13 cellular contexts compared by ENCODE assay signal in genomic region chr11:73972187-73972586, GRCh38. TPM values are rescaled to one million over a fixed set of nuclear protein-coding genes. Genes with fewer than 3 reads are reported as not detected.
DNase-seq lines count a peak whose midpoint lies in the region; ATAC-seq lines count a peak whose summit lies in the region.
"Had no signal": no experiment of that assay in that cellular context is flagged by ENCODE, and none has a peak within 500 bp of the region (broad histone marks: within the 10 kb centered on the region; RNA-seq: fewer than 3 reads in every experiment).

No MANE protein-coding gene starts in this region.

- 86% methylated on average over 1 of the region's 1 CpG for WGBS in right cardiac atrium

- no peak overlapping the region for H3K27ac ChIP-seq in right cardiac atrium (ENCODE audit: low read length)
- H3K27ac ChIP-seq: A549 had no signal

- H3K27me3 ChIP-seq in right cardiac atrium (ENCODE audit: control insufficient read depth, insufficient read depth) = no peaks in the 10 kb centered on the region

- no peaks in the 10 kb centered on the region for H3K9me3 ChIP-seq in right cardiac atrium (ENCODE audit: control insufficient read depth, low read length)
- H3K9me3 ChIP-seq: A549 had no signal

- intact Hi-C loops in activated CD4-positive, alpha-beta T cell treated with anti-CD3 and anti-CD28 coated beads for 36 hours (cut with DNase I, micrococcal nuclease) = no loop called here
- intact Hi-C loops in right cardiac atrium (cut with DNase I) = no loop called here

- H3K36me3 Mint-ChIP-seq in activated CD4-positive, alpha-beta T cell treated with anti-CD3 and anti-CD28 coated beads for 36 hours (ENCODE audit: low read depth) = peaks cover 31% of the 10 kb centered on the region
- peaks cover 35% of the 10 kb centered on the region for H3K36me3 Mint-ChIP-seq in activated T-helper 17 cell treated with anti-CD3 and anti-CD28 coated beads, Interleukin-2, amount 50 U/mL, for 72 hours (ENCODE audit: low read depth)
- peaks cover 19% of the 10 kb centered on the region for H3K36me3 Mint-ChIP-seq in natural killer cell treated with Interleukin-12 subunit alpha and Interleukin-12 subunit beta and Interleukin-15 and Interleukin-18, amount 100 ng/mL, for 72 hours

- no peaks in the 10 kb centered on the region for H3K4me1 ChIP-seq in right cardiac atrium (ENCODE audit: control insufficient read depth, insufficient read depth, low read length)

- CTCF ChIA-PET in activated CD4-positive, alpha-beta T cell treated with anti-CD3 and anti-CD28 coated beads for 36 hours (lab: Charles Lee) = interaction anchor here (0.9 to 1.2 kb wide), 4 partner anchors 8 to 46 kb away, joined by 3 read pairs; no protein-coding TSS in a partner anchor

- H3K4me1 Mint-ChIP-seq in activated CD4-positive, alpha-beta T cell treated with anti-CD3 and anti-CD28 coated beads for 36 hours = peaks cover 92% of the 10 kb centered on the region
- peaks cover 44% of the 10 kb centered on the region for H3K4me1 Mint-ChIP-seq in activated T-helper 17 cell treated with anti-CD3 and anti-CD28 coated beads, Interleukin-2, amount 50 U/mL, for 72 hours
- H3K4me1 Mint-ChIP-seq in natural killer cell treated with Interleukin-12 subunit alpha and Interleukin-12 subunit beta and Interleukin-15 and Interleukin-18, amount 100 ng/mL, for 72 hours (ENCODE audit: low read depth in 2 of 2) = peaks cover 61 to 65% of the 10 kb centered on the region in 2 donors

- H3K27me3 Mint-ChIP-seq in activated CD4-positive, alpha-beta T cell treated with anti-CD3 and anti-CD28 coated beads for 36 hours = no peaks in the 10 kb centered on the region
- no peaks in the 10 kb centered on the region for H3K27me3 Mint-ChIP-seq in activated T-helper 17 cell treated with anti-CD3 and anti-CD28 coated beads, Interleukin-2, amount 50 U/mL, for 72 hours
- no peaks in the 10 kb centered on the region for H3K27me3 Mint-ChIP-seq in natural killer cell treated with Interleukin-12 subunit alpha and Interleukin-12 subunit beta and Interleukin-15 and Interleukin-18, amount 100 ng/mL, for 72 hours

- no peak overlapping the region for H3K4me3 ChIP-seq in right cardiac atrium (ENCODE audit: low read length)
- H3K4me3 ChIP-seq: A549 had no signal

- peak overlapping the region; percentile 17 for H3K27ac Mint-ChIP-seq in activated CD4-positive, alpha-beta T cell treated with anti-CD3 and anti-CD28 coated beads for 36 hours
- peak overlapping the region; percentile 89 for H3K27ac Mint-ChIP-seq in activated T-helper 17 cell treated with anti-CD3 and anti-CD28 coated beads, Interleukin-2, amount 50 U/mL, for 72 hours
- peak overlapping the region; percentile 95 to 97 for H3K27ac Mint-ChIP-seq in natural killer cell treated with Interleukin-12 subunit alpha and Interleukin-12 subunit beta and Interleukin-15 and Interleukin-18, amount 100 ng/mL, for 72 hours

- POLR2A ChIA-PET in activated CD4-positive, alpha-beta T cell treated with anti-CD3 and anti-CD28 coated beads for 36 hours (lab: Charles Lee) = interaction anchor here (0.9 kb wide), 1 partner anchor 9 kb away, joined by 3 read pairs; no protein-coding TSS in a partner anchor

- no peak for ATAC-seq in activated CD4-positive, alpha-beta T cell treated with anti-CD3 and anti-CD28 coated beads for 36 hours
- ATAC-seq in activated T-helper 17 cell treated with anti-CD3 and anti-CD28 coated beads, Interleukin-2, amount 50 U/mL, for 72 hours (replicated peaks) = no peak
- no peak for ATAC-seq in natural killer cell treated with Interleukin-12 subunit alpha and Interleukin-12 subunit beta and Interleukin-15 and Interleukin-18, amount 100 ng/mL, for 72 hours
- ATAC-seq in right cardiac atrium = no peak
- ATAC-seq: A549 had no signal

- H3K9me3 Mint-ChIP-seq in activated CD4-positive, alpha-beta T cell treated with anti-CD3 and anti-CD28 coated beads for 36 hours (ENCODE audit: low read depth) = no peaks in the 10 kb centered on the region
- no peaks in the 10 kb centered on the region for H3K9me3 Mint-ChIP-seq in activated T-helper 17 cell treated with anti-CD3 and anti-CD28 coated beads, Interleukin-2, amount 50 U/mL, for 72 hours
- no peaks in the 10 kb centered on the region for H3K9me3 Mint-ChIP-seq in natural killer cell treated with Interleukin-12 subunit alpha and Interleukin-12 subunit beta and Interleukin-15 and Interleukin-18, amount 100 ng/mL, for 72 hours

- no peak for DNase-seq in activated CD4-positive, alpha-beta T cell treated with anti-CD3 and anti-CD28 coated beads for 36 hours
- no peak for DNase-seq in activated CD4-positive, alpha-beta T cell treated with anti-CD3 and anti-CD28 coated beads for 1 hour
- DNase-seq in NAMALWA (ENCODE audit: low spot score) (peak; percentile 33), DMS79 treated with DMSO at 0.1 percent for 48 hours (lab: John Stamatoyannopoulos, UW) (no peak), NCI-H2227 (lab: John Stamatoyannopoulos, UW; ENCODE audit: unreplicated experiment) (no peak), right cardiac atrium (no peak)
- DNase-seq in natural killer cell treated with Interleukin-12 subunit alpha and Interleukin-12 subunit beta and Interleukin-15 and Interleukin-18, amount 100 ng/mL, for 72 hours (ENCODE audit: low spot score) = no peak
- DNase-seq: midbrain, substantia nigra had no signal

- no peak overlapping the region for H3K4me3 Mint-ChIP-seq in activated CD4-positive, alpha-beta T cell treated with anti-CD3 and anti-CD28 coated beads for 36 hours
- H3K4me3 Mint-ChIP-seq in activated T-helper 17 cell treated with anti-CD3 and anti-CD28 coated beads, Interleukin-2, amount 50 U/mL, for 72 hours = no peak overlapping the region
- H3K4me3 Mint-ChIP-seq in natural killer cell treated with Interleukin-12 subunit alpha and Interleukin-12 subunit beta and Interleukin-15 and Interleukin-18, amount 100 ng/mL, for 72 hours = no peak overlapping the region

RNA-seq across cellular contexts. Expression of gene UCP2, which starts 10.5 kb away (rescaled TPM):
- 100 to 1,000 TPM; 259 to 261 TPM for total RNA-seq in activated CD4-positive, alpha-beta T cell treated with anti-CD3 and anti-CD28 coated beads for 36 hours
- 100 to 1,000 TPM; 199 to 269 TPM for total RNA-seq in activated T-helper 17 cell treated with anti-CD3 and anti-CD28 coated beads, Interleukin-2, amount 50 U/mL, for 72 hours
- 100 to 1,000 TPM; 333 to 668 TPM for total RNA-seq in natural killer cell treated with Interleukin-12 subunit alpha and Interleukin-12 subunit beta and Interleukin-15 and Interleukin-18, amount 100 ng/mL, for 72 hours
- total RNA-seq in right cardiac atrium = 10 to 100 TPM; 12.6 to 23.1 (median 17.1) TPM
- polyA plus RNA-seq in right cardiac atrium = 9.9 TPM
- total RNA-seq: MCF 10A had no signal

RNA-seq across cellular contexts. Expression of gene DNAJB13, which starts 21.4 kb away (rescaled TPM):
- total RNA-seq in activated CD4-positive, alpha-beta T cell treated with anti-CD3 and anti-CD28 coated beads for 36 hours = under 1 TPM; 0.37 to 0.57 TPM
- 1 to 10 TPM in 1 of 2 donors, not detected in 1; 1.2 TPM for total RNA-seq in activated T-helper 17 cell treated with anti-CD3 and anti-CD28 coated beads, Interleukin-2, amount 50 U/mL, for 72 hours
- under 1 TPM in 1 of 2 donors, not detected in 1; 0.47 TPM for total RNA-seq in natural killer cell treated with Interleukin-12 subunit alpha and Interleukin-12 subunit beta and Interleukin-15 and Interleukin-18, amount 100 ng/mL, for 72 hours
- under 1 TPM in 1 of 4 donors, not detected in 3; 0.26 TPM for total RNA-seq in right cardiac atrium
- polyA plus RNA-seq in right cardiac atrium = not detected
- total RNA-seq: osteocyte had no signal

RNA-seq across cellular contexts. Expression of gene UCP3, which starts 36.7 kb away (rescaled TPM):
- under 1 TPM; 0.69 to 0.73 TPM for total RNA-seq in activated CD4-positive, alpha-beta T cell treated with anti-CD3 and anti-CD28 coated beads for 36 hours
- 1 to 10 TPM; 4.3 to 6.6 TPM for total RNA-seq in activated T-helper 17 cell treated with anti-CD3 and anti-CD28 coated beads, Interleukin-2, amount 50 U/mL, for 72 hours
- 1 to 10 TPM; 5.2 to 7.2 TPM for total RNA-seq in natural killer cell treated with Interleukin-12 subunit alpha and Interleukin-12 subunit beta and Interleukin-15 and Interleukin-18, amount 100 ng/mL, for 72 hours
- total RNA-seq in right cardiac atrium = 1 to 10 TPM; 1.6 to 2.5 (median 1.9) TPM
- 2.0 TPM for polyA plus RNA-seq in right cardiac atrium

Comparison
In these comparisons a context has a peak if more than half of its experiments do, and no peak if none do; other contexts are left out.
1. H3K27ac Mint-ChIP-seq: peak in every context shown above with its lines; median percentile 96 in natural killer cell treated with Interleukin-12 subunit alpha and Interleukin-12 subunit beta and Interleukin-15 and Interleukin-18, amount 100 ng/mL, for 72 hours; 89 in activated T-helper 17 cell treated with anti-CD3 and anti-CD28 coated beads, Interleukin-2, amount 50 U/mL, for 72 hours; 17 in activated CD4-positive, alpha-beta T cell treated with anti-CD3 and anti-CD28 coated beads for 36 hours.
2. RNA of gene UCP2, which starts 10.5 kb away (total RNA-seq): 333 to 668 TPM in natural killer cell treated with Interleukin-12 subunit alpha and Interleukin-12 subunit beta and Interleukin-15 and Interleukin-18, amount 100 ng/mL, for 72 hours, 199 to 269 TPM in activated T-helper 17 cell treated with anti-CD3 and anti-CD28 coated beads, Interleukin-2, amount 50 U/mL, for 72 hours and 259 to 261 TPM in activated CD4-positive, alpha-beta T cell treated with anti-CD3 and anti-CD28 coated beads for 36 hours; 12.6 to 23.1 TPM in right cardiac atrium; every median in the first group is over 4 times any median in the second.